ENCODE assay signal across 8 cellular contexts in the genomic region with DNA sequence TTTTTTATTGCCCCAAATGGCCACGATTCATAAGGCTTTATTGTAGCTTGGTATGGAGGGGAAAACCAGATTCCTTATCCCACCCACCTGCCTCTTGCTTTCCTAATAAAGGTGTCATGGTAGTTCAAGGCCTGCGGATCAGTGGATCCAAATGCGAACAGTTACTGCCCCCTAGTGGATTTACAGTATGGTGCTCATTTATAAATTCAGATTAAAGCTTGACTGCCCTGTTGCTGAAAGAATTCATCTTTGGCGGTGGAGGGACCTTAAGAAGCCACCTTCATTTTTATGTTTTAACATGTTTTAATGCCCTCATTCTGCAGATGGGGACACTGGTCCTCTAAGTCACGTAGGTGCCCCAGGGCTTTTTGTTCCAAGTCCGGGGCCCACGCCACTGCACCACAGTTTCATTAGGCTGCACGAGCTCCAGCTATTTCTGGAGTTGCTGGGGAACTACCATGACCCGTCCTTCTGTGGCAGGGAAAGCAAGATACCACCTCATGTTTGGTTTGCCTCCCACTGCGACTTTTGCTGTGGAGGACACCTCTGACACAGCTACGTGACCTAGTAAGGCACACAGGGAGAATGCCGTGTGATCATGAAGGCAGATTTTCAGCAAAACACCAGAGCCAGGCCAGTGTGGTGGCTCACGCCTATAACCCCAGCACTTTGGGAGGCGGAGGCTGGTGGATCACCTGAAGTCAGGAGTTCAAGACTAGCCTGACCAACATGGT. TPM values are rescaled to one million over a fixed set of nuclear protein-coding genes. Genes with fewer than 3 reads are reported as not detected.
A peak's percentile ranks its signal among the peaks of the same experiment; 100 is the strongest.
DNase-seq lines count a peak whose midpoint lies in the region; TF ChIP-seq lines count a peak whose summit lies in the region.

No MANE protein-coding gene starts in this region.

- DNase-seq in activated gamma-delta T cell treated with Interleukin-2 at 50 U/mL for 16 hours, result peak; percentile 18
- DNase-seq in activated gamma-delta T cell (lab: John Stamatoyannopoulos, UW), result no peak
- DNase-seq in RKO (ENCODE audit: low spot score), result peak; percentile 73
- DNase-seq in cerebellum (ENCODE audit: low spot score), result peak; percentile 77
- peak in 1 of 2 donors; percentile 53 for DNase-seq in uterus
- no peak for DNase-seq in 8988T

- peaks cover 0 to 9% (median 0%) of the 10 kb centered on the region in 4 donors for H3K4me1 ChIP-seq in liver (ENCODE audit: control insufficient read depth in 4 of 4, insufficient read depth in 4 of 4, low read length in 3 of 4)
- peaks cover 8 to 25% of the 10 kb centered on the region in 2 donors for H3K4me1 ChIP-seq in uterus

- TF ChIP-seq RAD21 in liver (IDR thresholded peaks at IDR 0.05), result peak; percentile 94 to 96

- no peak overlapping the region for H3K4me3 ChIP-seq in liver (ENCODE audit: low read depth in 1 of 3, low read length in 3 of 3)
- H3K4me3 ChIP-seq in uterus, result no peak overlapping the region

- no peak overlapping the region for H3K9ac ChIP-seq in liver (ENCODE audit: low read depth in 1 of 2, low read length in 2 of 2)

- H3K9me3 ChIP-seq in liver (ENCODE audit: control insufficient read depth in 4 of 4, low read length in 3 of 4) (no peaks in the 10 kb centered on the region), uterus (no peaks in the 10 kb centered on the region)

- H3K36me3 ChIP-seq in liver (ENCODE audit: control insufficient read depth in 4 of 4, insufficient read depth in 3 of 4, low read depth in 1 of 4, low read length in 3 of 4), result no peaks in the 10 kb centered on the region
- H3K36me3 ChIP-seq in uterus, result no peaks in the 10 kb centered on the region

- intact Hi-C loops in uterus (cut with DNase I; ENCODE audit: low total_unique reads), result no loop called here

- H3K27ac ChIP-seq in liver (ENCODE audit: low read depth in 1 of 2, low read length in 2 of 2) (no peak overlapping the region), uterus (no peak overlapping the region)

- WGBS in liver, result 41% methylated on average over 14 of the region's 14 CpGs

- no peaks in the 10 kb centered on the region for H3K27me3 ChIP-seq in liver (ENCODE audit: control insufficient read depth in 4 of 4, insufficient read depth in 4 of 4, low read length in 3 of 4)
- no peaks in the 10 kb centered on the region for H3K27me3 ChIP-seq in uterus

- no peak for TF ChIP-seq POLR2A in uterus (IDR thresholded peaks at IDR 0.05)

- TF ChIP-seq CTCF in LNCAP (IDR thresholded peaks at IDR 0.05) (peak; percentile 84), liver (IDR thresholded peaks at IDR 0.05; ENCODE audit: low read depth, low read length, missing input control) (peak; percentile 88), uterus (IDR thresholded peaks at IDR 0.05) (peak; percentile 78 to 90 (median 86))

TF ChIP-seq in liver, 16 proteins besides CTCF, POLR2A, EP300 and RAD21:
- no peak for TF ChIP-seq FOXA1 (IDR thresholded peaks at IDR 0.05)
- TF ChIP-seq, protein P1, sequence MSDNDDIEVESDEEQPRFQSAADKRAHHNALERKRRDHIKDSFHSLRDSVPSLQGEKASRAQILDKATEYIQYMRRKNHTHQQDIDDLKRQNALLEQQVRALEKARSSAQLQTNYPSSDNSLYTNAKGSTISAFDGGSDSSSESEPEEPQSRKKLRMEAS (IDR thresholded peaks at IDR 0.05), result no peak
- no peak for TF ChIP-seq FOXA2 (IDR thresholded peaks at IDR 0.05)
- TF ChIP-seq, protein P2, sequence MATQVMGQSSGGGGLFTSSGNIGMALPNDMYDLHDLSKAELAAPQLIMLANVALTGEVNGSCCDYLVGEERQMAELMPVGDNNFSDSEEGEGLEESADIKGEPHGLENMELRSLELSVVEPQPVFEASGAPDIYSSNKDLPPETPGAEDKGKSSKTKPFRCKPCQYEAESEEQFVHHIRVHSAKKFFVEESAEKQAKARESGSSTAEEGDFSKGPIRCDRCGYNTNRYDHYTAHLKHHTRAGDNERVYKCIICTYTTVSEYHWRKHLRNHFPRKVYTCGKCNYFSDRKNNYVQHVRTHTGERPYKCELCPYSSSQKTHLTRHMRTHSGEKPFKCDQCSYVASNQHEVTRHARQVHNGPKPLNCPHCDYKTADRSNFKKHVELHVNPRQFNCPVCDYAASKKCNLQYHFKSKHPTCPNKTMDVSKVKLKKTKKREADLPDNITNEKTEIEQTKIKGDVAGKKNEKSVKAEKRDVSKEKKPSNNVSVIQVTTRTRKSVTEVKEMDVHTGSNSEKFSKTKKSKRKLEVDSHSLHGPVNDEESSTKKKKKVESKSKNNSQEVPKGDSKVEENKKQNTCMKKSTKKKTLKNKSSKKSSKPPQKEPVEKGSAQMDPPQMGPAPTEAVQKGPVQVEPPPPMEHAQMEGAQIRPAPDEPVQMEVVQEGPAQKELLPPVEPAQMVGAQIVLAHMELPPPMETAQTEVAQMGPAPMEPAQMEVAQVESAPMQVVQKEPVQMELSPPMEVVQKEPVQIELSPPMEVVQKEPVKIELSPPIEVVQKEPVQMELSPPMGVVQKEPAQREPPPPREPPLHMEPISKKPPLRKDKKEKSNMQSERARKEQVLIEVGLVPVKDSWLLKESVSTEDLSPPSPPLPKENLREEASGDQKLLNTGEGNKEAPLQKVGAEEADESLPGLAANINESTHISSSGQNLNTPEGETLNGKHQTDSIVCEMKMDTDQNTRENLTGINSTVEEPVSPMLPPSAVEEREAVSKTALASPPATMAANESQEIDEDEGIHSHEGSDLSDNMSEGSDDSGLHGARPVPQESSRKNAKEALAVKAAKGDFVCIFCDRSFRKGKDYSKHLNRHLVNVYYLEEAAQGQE (IDR thresholded peaks at IDR 0.05), result no peak
- TF ChIP-seq GABPA (IDR thresholded peaks at IDR 0.05 in 1 of 2, conservative IDR thresholded peaks at IDR 0.05 in 1 of 2), result no peak
- TF ChIP-seq, protein P3, sequence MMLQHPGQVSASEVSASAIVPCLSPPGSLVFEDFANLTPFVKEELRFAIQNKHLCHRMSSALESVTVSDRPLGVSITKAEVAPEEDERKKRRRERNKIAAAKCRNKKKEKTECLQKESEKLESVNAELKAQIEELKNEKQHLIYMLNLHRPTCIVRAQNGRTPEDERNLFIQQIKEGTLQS (IDR thresholded peaks at IDR 0.05), result no peak
- TF ChIP-seq YY1 (IDR thresholded peaks at IDR 0.05), result no peak
- no peak for TF ChIP-seq NR2F2 (IDR thresholded peaks at IDR 0.05)
- no peak for TF ChIP-seq RXRA (IDR thresholded peaks at IDR 0.05)
- TF ChIP-seq JUND (IDR thresholded peaks at IDR 0.05), result no peak
- TF ChIP-seq, protein P4, sequence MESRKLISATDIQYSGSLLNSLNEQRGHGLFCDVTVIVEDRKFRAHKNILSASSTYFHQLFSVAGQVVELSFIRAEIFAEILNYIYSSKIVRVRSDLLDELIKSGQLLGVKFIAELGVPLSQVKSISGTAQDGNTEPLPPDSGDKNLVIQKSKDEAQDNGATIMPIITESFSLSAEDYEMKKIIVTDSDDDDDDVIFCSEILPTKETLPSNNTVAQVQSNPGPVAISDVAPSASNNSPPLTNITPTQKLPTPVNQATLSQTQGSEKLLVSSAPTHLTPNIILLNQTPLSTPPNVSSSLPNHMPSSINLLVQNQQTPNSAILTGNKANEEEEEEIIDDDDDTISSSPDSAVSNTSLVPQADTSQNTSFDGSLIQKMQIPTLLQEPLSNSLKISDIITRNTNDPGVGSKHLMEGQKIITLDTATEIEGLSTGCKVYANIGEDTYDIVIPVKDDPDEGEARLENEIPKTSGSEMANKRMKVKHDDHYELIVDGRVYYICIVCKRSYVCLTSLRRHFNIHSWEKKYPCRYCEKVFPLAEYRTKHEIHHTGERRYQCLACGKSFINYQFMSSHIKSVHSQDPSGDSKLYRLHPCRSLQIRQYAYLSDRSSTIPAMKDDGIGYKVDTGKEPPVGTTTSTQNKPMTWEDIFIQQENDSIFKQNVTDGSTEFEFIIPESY (IDR thresholded peaks at IDR 0.05), result no peak

RNA-seq across cellular contexts. Expression of a gene that starts 15.6 kb away (rescaled TPM):
- total RNA-seq in cerebellum (24.5 TPM), liver (10 to 100 TPM in 1 of 2 donors, 1 to 10 TPM in 1; 5.4 to 34.4 TPM), uterus (10 to 100 TPM in 2 of 4 donors, 1 to 10 TPM in 2; 7.4 to 27.1 (median 16.5) TPM)
- polyA plus RNA-seq in liver, result 1 to 10 TPM; 2.4 to 4.1 TPM

Comparison
In these comparisons a context has a peak if more than half of its experiments do, and no peak if none do; other contexts are left out.
1. DNase-seq: peak in activated gamma-delta T cell treated with Interleukin-2 at 50 U/mL for 16 hours (single experiment), RKO (single experiment) and cerebellum (single experiment); none in activated gamma-delta T cell (single experiment) and 8988T (single experiment).
2. Peak in every context shown above with its lines, with median percentiles within 50 percentile points of each other: CTCF ChIP-seq.